Comparison of ENCODE assay signal across 15 cellular contexts in genomic region chr1:234573711-234574299, GRCh38. TPM values are rescaled to one million over a fixed set of nuclear protein-coding genes. Genes with fewer than 3 reads are reported as not detected.
DNase-seq lines count a peak whose midpoint lies in the region; ATAC-seq and TF ChIP-seq lines count a peak whose summit lies in the region.
"Had no signal": no experiment of that assay in that cellular context is flagged by ENCODE, and none has a peak within 500 bp of the region (broad histone marks: within the 10 kb centered on the region; RNA-seq: fewer than 3 reads in every experiment).

No MANE protein-coding gene starts in this region.

- DNase-seq in HCEC 1CT (peak; percentile 11), OCI-LY7 (ENCODE audit: low spot score) (no peak), fibroblast of pulmonary artery (ENCODE audit: low read depth) (peak; percentile 64), psoas muscle (peak in 1 of 2 donors; percentile 46), anterior cingulate cortex (lab: John Stamatoyannopoulos, UW) (no peak), mesothelial cell of epicardium (ENCODE audit: low spot score in 2 of 2, unreplicated experiment in 2 of 2) (no peak), GM10248 (ENCODE audit: extremely low spot score) (no peak)
- DNase-seq: activated naive CD4-positive, alpha-beta T cell treated with anti-CD3 and anti-CD28 coated beads, Interleukin-2, amount 10 ng/mL, durations not matched to agents 7 days and 5 days; C1 segment of cervical spinal cord; heart left ventricle; NCI-H1694; NCI-H748 treated with DMSO at 0.1 percent for 48 hours; ovary; stimulated activated CD4-positive, alpha-beta T cell treated with anti-CD3 and anti-CD28 coated beads, Interleukin-12 subunit alpha, Interleukin-12 subunit beta, amount 100 ng/mL, for 4 hours; stomach had no signal

- H3K4me3 Mint-ChIP-seq in mesothelial cell of epicardium: no peak overlapping the region
- H3K4me3 Mint-ChIP-seq: activated naive CD4-positive, alpha-beta T cell treated with anti-CD3 and anti-CD28 coated beads, Interleukin-2, amount 10 ng/mL, durations not matched to agents 7 days and 5 days had no signal

- H3K4me2 ChIP-seq in OCI-LY7 (ENCODE audit: low read length): no peak overlapping the region

- POLR2A ChIA-PET in OCI-LY7 (lab: Charles Lee): no interaction called here
- POLR2A ChIA-PET in GM10248 (lab: Yijun Ruan, JAX): no interaction called here

- no TSS peak for BruUV-seq in OCI-LY7 (replicated peaks; lab: Mats Ljungman, UMichigan)

- peak overlapping the region; percentile 12; the same call in 1 of the 2 replicates for H2AFZ ChIP-seq in OCI-LY7 (ENCODE audit: low read length)

- H3K27me3 ChIP-seq in psoas muscle (ENCODE audit: insufficient read depth in 3 of 3, low read length in 2 of 3): no peaks in the 10 kb centered on the region
- H3K27me3 ChIP-seq: heart left ventricle, ovary, stomach had no signal

- CTCF ChIA-PET in OCI-LY7 (lab: Charles Lee; ENCODE audit: unreplicated experiment) (no interaction called here), GM10248 (lab: Yijun Ruan, JAX) (interaction anchor here (1.6 kb wide), 1 partner anchor 14 kb away, joined by 5 read pairs; no protein-coding TSS in a partner anchor)

- no peaks in the 10 kb centered on the region for H4K20me1 ChIP-seq in OCI-LY7 (ENCODE audit: insufficient read depth, low read length)

- no peak overlapping the region for H3K4me3 ChIP-seq in OCI-LY7 (ENCODE audit: low read depth, low read length, poor library complexity, severe bottlenecking)
- H3K4me3 ChIP-seq in fibroblast of pulmonary artery (replicated peaks; ENCODE audit: low read depth, low read length): no peak overlapping the region
- no peak overlapping the region for H3K4me3 ChIP-seq in psoas muscle
- H3K4me3 ChIP-seq: heart left ventricle, ovary, stomach had no signal

- H3K9me2 ChIP-seq in OCI-LY7 (ENCODE audit: insufficient read depth, low read length): no peaks in the 10 kb centered on the region

- WGBS in psoas muscle, 3 donors: 28 to 39% (median 30%) methylated on average over 2 of the region's 2 CpGs

- H3K36me3 Mint-ChIP-seq in mesothelial cell of epicardium: no peaks in the 10 kb centered on the region
- H3K36me3 Mint-ChIP-seq: activated naive CD4-positive, alpha-beta T cell treated with anti-CD3 and anti-CD28 coated beads, Interleukin-2, amount 10 ng/mL, durations not matched to agents 7 days and 5 days had no signal

- ATAC-seq in psoas muscle: peak in 3 of 4 donors; percentile 67 to 78 (median 74)

- intact Hi-C loops in OCI-LY7 (cut with micrococcal nuclease; ENCODE audit: unreplicated experiment) (no loop called here), psoas muscle (cut with DNase I) (no loop called here)

- no peaks in the 10 kb centered on the region for H3K4me1 ChIP-seq in OCI-LY7 (ENCODE audit: insufficient read depth, low read length, poor library complexity, severe bottlenecking)
- peaks cover 20% of the 10 kb centered on the region for H3K4me1 ChIP-seq in psoas muscle
- H3K4me1 ChIP-seq: stomach had no signal

- H3K9me3 ChIP-seq in OCI-LY7 (ENCODE audit: low read length) (no peaks in the 10 kb centered on the region), psoas muscle (no peaks in the 10 kb centered on the region)
- H3K9me3 ChIP-seq: heart left ventricle, ovary, stomach had no signal

- no peak overlapping the region for H3K27ac Mint-ChIP-seq in mesothelial cell of epicardium
- H3K27ac Mint-ChIP-seq: activated naive CD4-positive, alpha-beta T cell treated with anti-CD3 and anti-CD28 coated beads, Interleukin-2, amount 10 ng/mL, durations not matched to agents 7 days and 5 days had no signal

- H3K4me1 Mint-ChIP-seq in mesothelial cell of epicardium: peaks cover 22% of the 10 kb centered on the region
- H3K4me1 Mint-ChIP-seq: activated naive CD4-positive, alpha-beta T cell treated with anti-CD3 and anti-CD28 coated beads, Interleukin-2, amount 10 ng/mL, durations not matched to agents 7 days and 5 days had no signal

- H3K27ac ChIP-seq in OCI-LY7 (ENCODE audit: low read depth, low read length, poor library complexity, severe bottlenecking): no peak overlapping the region
- H3K27ac ChIP-seq in psoas muscle: no peak overlapping the region
- H3K27ac ChIP-seq: ovary, stomach had no signal

- H3K79me2 ChIP-seq in OCI-LY7 (ENCODE audit: insufficient read depth, low read depth, low read length): no peaks in the 10 kb centered on the region

- no peaks in the 10 kb centered on the region for H3K36me3 ChIP-seq in OCI-LY7 (ENCODE audit: insufficient read depth, low read length)
- H3K36me3 ChIP-seq in psoas muscle (ENCODE audit: insufficient read depth in 1 of 2, low read depth in 1 of 2): no peaks in the 10 kb centered on the region
- H3K36me3 ChIP-seq: heart left ventricle, ovary, stomach had no signal

- TF ChIP-seq CTCF in OCI-LY7 (conservative IDR thresholded peaks at IDR 0.05; ENCODE audit: low read length) (no peak), fibroblast of pulmonary artery (IDR thresholded peaks at IDR 0.05; ENCODE audit: low read length, missing control alignments) (no peak), psoas muscle (IDR thresholded peaks at IDR 0.05) (no peak), mesothelial cell of epicardium (IDR thresholded peaks at IDR 0.05; ENCODE audit: unreplicated experiment) (no peak), GM10248 (IDR thresholded peaks at IDR 0.05; ENCODE audit: control extremely low read depth, extremely low read depth, low read depth, missing control alignments) (no peak)

- no peaks in the 10 kb centered on the region for H3K9me3 Mint-ChIP-seq in mesothelial cell of epicardium
- H3K9me3 Mint-ChIP-seq: activated naive CD4-positive, alpha-beta T cell treated with anti-CD3 and anti-CD28 coated beads, Interleukin-2, amount 10 ng/mL, durations not matched to agents 7 days and 5 days had no signal

- peaks cover 2% of the 10 kb centered on the region for H3K27me3 Mint-ChIP-seq in mesothelial cell of epicardium (ENCODE audit: low read depth)

RNA-seq across cellular contexts. Expression of gene IRF2BP2, which starts 36.2 kb away (rescaled TPM):
- 30.2 and 40.6 TPM in 2 replicates for total RNA-seq in OCI-LY7 (2014; rRNA removed; shearing (Covaris generic))
- total RNA-seq in OCI-LY7 (2022): 64.6 and 65.9 TPM in 2 replicates
- total RNA-seq in psoas muscle: 100 to 1,000 TPM in 1 of 4 donors, 10 to 100 TPM in 3; 73.4 to 116 (median 87.8) TPM
- 10 to 100 TPM; 53.6 to 63.6 (median 56.4) TPM for polyA plus RNA-seq in psoas muscle
- 130 to 134 TPM (median 130 TPM) in 3 replicates for total RNA-seq in mesothelial cell of epicardium

Comparison
In these comparisons a context has a peak if more than half of its experiments do, and no peak if none do; other contexts are left out.
1. DNase-seq: peak in HCEC 1CT (single experiment) and fibroblast of pulmonary artery (single experiment); none in OCI-LY7 (single experiment), anterior cingulate cortex (0 of 58), mesothelial cell of epicardium (0 of 2) and GM10248 (single experiment).